ENCODE assay signal across 24 cellular contexts in genomic region chr2:178829981-178830380, GRCh38. TPM values are rescaled to one million over a fixed set of nuclear protein-coding genes. Genes with fewer than 3 reads are reported as not detected.
A peak's percentile ranks its signal among the peaks of the same experiment; 100 is the strongest.
DNase-seq lines count a peak whose midpoint lies in the region; ATAC-seq and TF ChIP-seq lines count a peak whose summit lies in the region.
"Had no signal": no experiment of that assay in that cellular context is flagged by ENCODE, and none has a peak within 500 bp of the region (broad histone marks: within the 10 kb centered on the region; RNA-seq: fewer than 3 reads in every experiment).

No MANE protein-coding gene starts in this region.

- 0 out of 2 replicates have a peak overlapping the region, but pooled peaks have one; percentile 28 for H3K4me2 ChIP-seq in BLaER1
- H3K4me2 ChIP-seq: PC-9 had no signal

- TF ChIP-seq POLR2A in gastroesophageal sphincter (IDR thresholded peaks at IDR 0.05) = no peak

- 65 to 69% methylated on average over 3 of the region's 3 CpGs for WGBS in gastroesophageal sphincter (ENCODE audit: low coverage in 1 of 2), 2 donors

- ATAC-seq in CD4-positive, alpha-beta T cell (ENCODE audit: poor library complexity) = no peak
- no peak for ATAC-seq in naive thymus-derived CD4-positive, alpha-beta T cell
- no peak for ATAC-seq in gastroesophageal sphincter
- ATAC-seq: CD8-positive, alpha-beta T cell; HCT116; HepG2; K562 had no signal

- POLR2A ChIA-PET in CD4-positive, alpha-beta T cell (lab: Charles Lee) = interaction anchor here (0.8 to 1.5 kb wide), 2 partner anchors 10 to 68 kb away, joined by 3 to 5 read pairs; no protein-coding TSS in a partner anchor
- POLR2A ChIA-PET in naive thymus-derived CD4-positive, alpha-beta T cell (lab: Charles Lee) = interaction anchor here (0.7 kb wide), 1 partner anchor 265 kb away, joined by 3 read pairs; no protein-coding TSS in a partner anchor

- H3K4me1 ChIP-seq in BLaER1 (peaks cover 24% of the 10 kb centered on the region), gastroesophageal sphincter (peaks cover 0 to 6% (median 0%) of the 10 kb centered on the region in 3 donors)
- H3K4me1 ChIP-seq in naive thymus-derived CD4-positive, alpha-beta T cell (ENCODE audit: control insufficient read depth in 2 of 2, insufficient read depth in 2 of 2, low read length in 2 of 2) = no peaks in the 10 kb centered on the region

- no peak for DNase-seq in CD4-positive, alpha-beta T cell
- DNase-seq in dermis blood vessel endothelial cell = peak; percentile 52
- no peak for DNase-seq in naive thymus-derived CD4-positive, alpha-beta T cell
- DNase-seq in activated gamma-delta T cell treated with Interleukin-2 at 50 U/mL for 16 hours = no peak
- DNase-seq in NCI-H128 (lab: John Stamatoyannopoulos, UW; ENCODE audit: unreplicated experiment) = no peak
- DNase-seq: CD8-positive, alpha-beta T cell; DND-41; MM.1S; NCI-H1048; NCI-H1436; NCI-H187 treated with DMSO at 0.1 percent for 48 hours; NCI-H2107; NCI-H446 treated with DMSO at 0.1 percent for 48 hours; NCI-H526 treated with DMSO at 0.1 percent for 48 hours; PC-9; SHP77 treated with DMSO at 0.1 percent for 48 hours had no signal

- H3K4me3 Mint-ChIP-seq in CD4-positive, alpha-beta T cell = no peak overlapping the region
- H3K4me3 Mint-ChIP-seq in naive thymus-derived CD4-positive, alpha-beta T cell = peak overlapping the region in 4 of 10 donors; percentile 20 to 62 (median 53)
- H3K4me3 Mint-ChIP-seq: CD8-positive, alpha-beta T cell had no signal

- intact Hi-C loops in CD4-positive, alpha-beta T cell (cut with DNase I, micrococcal nuclease) = no loop called here
- intact Hi-C loops in naive thymus-derived CD4-positive, alpha-beta T cell (cut with micrococcal nuclease) = loop anchor here in 1 of 2 donors (1.0 kb wide), 1 partner anchor 23 kb away; the partner anchor contains the start of gene TTN

- H3K27me3 ChIP-seq in BLaER1 = no peaks in the 10 kb centered on the region
- no peaks in the 10 kb centered on the region for H3K27me3 ChIP-seq in CD4-positive, alpha-beta T cell (ENCODE audit: control insufficient read depth, insufficient read depth, low read length)
- H3K27me3 ChIP-seq in naive thymus-derived CD4-positive, alpha-beta T cell (ENCODE audit: control insufficient read depth in 2 of 2, insufficient read depth in 2 of 2, low read length in 2 of 2) = no peaks in the 10 kb centered on the region
- no peaks in the 10 kb centered on the region for H3K27me3 ChIP-seq in gastroesophageal sphincter

- H3K36me3 ChIP-seq in BLaER1 (no peaks in the 10 kb centered on the region), gastroesophageal sphincter (no peaks in the 10 kb centered on the region)
- peaks cover 0 to 2% (median 0%) of the 10 kb centered on the region in 3 experiments for H3K36me3 ChIP-seq in naive thymus-derived CD4-positive, alpha-beta T cell (ENCODE audit: control insufficient read depth in 2 of 3, insufficient read depth in 3 of 3, low read length in 3 of 3)

- no peak for TF ChIP-seq EP300 in gastroesophageal sphincter (IDR thresholded peaks at IDR 0.05)

- H3K9me3 ChIP-seq in BLaER1 (no peaks in the 10 kb centered on the region), gastroesophageal sphincter (no peaks in the 10 kb centered on the region)
- H3K9me3 ChIP-seq in CD4-positive, alpha-beta T cell (ENCODE audit: control insufficient read depth, low read length) = no peaks in the 10 kb centered on the region
- H3K9me3 ChIP-seq in naive thymus-derived CD4-positive, alpha-beta T cell (ENCODE audit: control insufficient read depth in 2 of 3, low read length in 3 of 3) = no peaks in the 10 kb centered on the region

- CTCF ChIA-PET in CD4-positive, alpha-beta T cell (lab: Charles Lee) = no interaction called here
- CTCF ChIA-PET in naive thymus-derived CD4-positive, alpha-beta T cell (lab: Charles Lee) = interaction anchor here (0.7 kb wide), 1 partner anchor 1067 kb away, joined by 3 read pairs; no protein-coding TSS in a partner anchor

- H3K9ac ChIP-seq in BLaER1 = no peak overlapping the region

- H3K27me3 Mint-ChIP-seq in CD4-positive, alpha-beta T cell = no peaks in the 10 kb centered on the region
- no peaks in the 10 kb centered on the region for H3K27me3 Mint-ChIP-seq in naive thymus-derived CD4-positive, alpha-beta T cell

- H3K4me3 ChIP-seq in BLaER1 (no peak overlapping the region), gastroesophageal sphincter (no peak overlapping the region)
- no peak overlapping the region for H3K4me3 ChIP-seq in naive thymus-derived CD4-positive, alpha-beta T cell (ENCODE audit: low read length)
- H3K4me3 ChIP-seq: K562, PC-9, SK-N-MC had no signal

- TF ChIP-seq CTCF in CD4-positive, alpha-beta T cell (IDR thresholded peaks at IDR 0.05) = no peak
- no peak for TF ChIP-seq CTCF in gastroesophageal sphincter (IDR thresholded peaks at IDR 0.05)

- no peaks in the 10 kb centered on the region for H4K20me1 ChIP-seq in BLaER1

- peaks cover 56% of the 10 kb centered on the region for H3K36me3 Mint-ChIP-seq in CD4-positive, alpha-beta T cell (ENCODE audit: low read depth)
- peaks cover 4 to 73% (median 64%) of the 10 kb centered on the region in 5 donors for H3K36me3 Mint-ChIP-seq in naive thymus-derived CD4-positive, alpha-beta T cell

- peaks cover 21% of the 10 kb centered on the region for H3K4me1 Mint-ChIP-seq in CD4-positive, alpha-beta T cell (ENCODE audit: low read depth)
- H3K4me1 Mint-ChIP-seq in naive thymus-derived CD4-positive, alpha-beta T cell = peaks cover 7 to 29% (median 22%) of the 10 kb centered on the region in 7 donors

- H3K27ac Mint-ChIP-seq in CD4-positive, alpha-beta T cell = peak overlapping the region; percentile 6
- H3K27ac Mint-ChIP-seq in naive thymus-derived CD4-positive, alpha-beta T cell = peak overlapping the region in 8 of 9 donors; percentile 43 to 81 (median 58)

- no peak overlapping the region for H3K27ac ChIP-seq in BLaER1
- no peak overlapping the region for H3K27ac ChIP-seq in CD4-positive, alpha-beta T cell (ENCODE audit: low read depth, low read length)
- no peak overlapping the region for H3K27ac ChIP-seq in naive thymus-derived CD4-positive, alpha-beta T cell (ENCODE audit: low read depth, low read length)
- no peak overlapping the region for H3K27ac ChIP-seq in gastroesophageal sphincter
- H3K27ac ChIP-seq: HL-60, PC-9, SK-N-MC had no signal

- H3K9me3 Mint-ChIP-seq in CD4-positive, alpha-beta T cell = peaks cover 6% of the 10 kb centered on the region
- H3K9me3 Mint-ChIP-seq in naive thymus-derived CD4-positive, alpha-beta T cell = peaks cover 0 to 18% (median 5%) of the 10 kb centered on the region in 11 donors

RNA-seq across cellular contexts. Expression of gene TTN, which starts 22.8 kb away (rescaled TPM):
- 10 to 100 TPM; 27.5 to 29.2 TPM for total RNA-seq in CD4-positive, alpha-beta T cell
- total RNA-seq in dermis blood vessel endothelial cell = 1.5 and 1.8 TPM in 2 replicates
- 10 to 100 TPM; 12.9 to 45.5 (median 39.9) TPM for total RNA-seq in naive thymus-derived CD4-positive, alpha-beta T cell
- 1 to 10 TPM; 3.1 to 4.9 TPM for polyA plus RNA-seq in naive thymus-derived CD4-positive, alpha-beta T cell
- total RNA-seq in gastroesophageal sphincter = 10 to 100 TPM in 2 of 4 donors, 1 to 10 TPM in 2; 5.0 to 12.8 (median 8.3) TPM
- total RNA-seq: PC-9 had no signal
- polyA plus RNA-seq: BJ had no signal
